In genomic region chr5:142600611-142601360, GRCh38 we compare ENCODE assay signal across 11 cellular contexts.
DNase-seq lines count a peak whose midpoint lies in the region; ATAC-seq and TF ChIP-seq lines count a peak whose summit lies in the region.
"Had no signal": no experiment of that assay in that cellular context is flagged by ENCODE, and none has a peak within 500 bp of the region (broad histone marks: within the 10 kb centered on the region; RNA-seq: fewer than 3 reads in every experiment).

No MANE protein-coding gene starts in this region.

- H3K27ac ChIP-seq in caudate nucleus (ENCODE audit: low read depth, low read length) (peak overlapping the region; percentile 20), left lung (peak overlapping the region in 1 of 2 donors; percentile 41), thyroid gland (peak overlapping the region; percentile 77 to 95 (median 82))

- peaks cover 0 to 9% of the 10 kb centered on the region in 2 donors for H3K4me1 ChIP-seq in left lung
- peaks cover 19 to 42% of the 10 kb centered on the region in 2 donors for H3K4me1 ChIP-seq in thyroid gland

- H3K36me3 ChIP-seq in left lung (no peaks in the 10 kb centered on the region), thyroid gland (no peaks in the 10 kb centered on the region)

- 9 to 17% methylated on average over 20 of the region's 20 CpGs for WGBS in thyroid gland, 2 donors

- TF ChIP-seq POLR2A in thyroid gland (IDR thresholded peaks at IDR 0.05) = no peak

- TF ChIP-seq CTCF in left lung (IDR thresholded peaks at IDR 0.05) = no peak
- peak in 1 of 6 experiments; percentile 15 for TF ChIP-seq CTCF in thyroid gland (IDR thresholded peaks at IDR 0.05)

- H3K9me3 ChIP-seq in left lung (no peaks in the 10 kb centered on the region), thyroid gland (no peaks in the 10 kb centered on the region)
- H3K9me3 ChIP-seq: SK-N-SH had no signal

- H3K27me3 ChIP-seq in left lung = no peaks in the 10 kb centered on the region
- H3K27me3 ChIP-seq in thyroid gland = no peaks in the 10 kb centered on the region

- ATAC-seq in left lung (peak; percentile 80), GM21367 (IDR thresholded peaks at IDR 0.05; ENCODE audit: unreplicated experiment) (no peak), HG03378 (IDR thresholded peaks at IDR 0.05; ENCODE audit: unreplicated experiment) (no peak), HG02938 (IDR thresholded peaks at IDR 0.05; ENCODE audit: unreplicated experiment) (no peak)
- ATAC-seq: naive thymus-derived CD4-positive, alpha-beta T cell had no signal

- intact Hi-C loops in left lung (cut with DNase I) (no loop called here), thyroid gland (cut with DNase I) (no loop called here)

- peak; percentile 87 for DNase-seq in M059J (ENCODE audit: low read depth)
- DNase-seq in caudate nucleus (lab: John Stamatoyannopoulos, UW) = peak in 5 of 61 donors; percentile 8 to 41 (median 11)
- DNase-seq in left lung = peak in 1 of 2 donors; percentile 52
- peak; percentile 89 to 91 for DNase-seq in thyroid gland
- DNase-seq in activated CD4-positive, alpha-beta T cell treated with anti-CD3 and anti-CD28 coated beads for 48 hours = no peak
- DNase-seq: activated naive CD8-positive, alpha-beta T cell treated with anti-CD3 and anti-CD28 coated beads for 36 hours; naive thymus-derived CD4-positive, alpha-beta T cell; SK-N-SH had no signal

- no peak overlapping the region for H3K4me3 ChIP-seq in left lung
- H3K4me3 ChIP-seq in thyroid gland (replicated peaks in 1 of 3) = no peak overlapping the region
